Comparison of ENCODE assay signal across 8 cellular contexts in genomic region chr7:129210256-129210988, GRCh38. TPM values are rescaled to one million over a fixed set of nuclear protein-coding genes. Genes with fewer than 3 reads are reported as not detected.
DNase-seq lines count a peak whose midpoint lies in the region; ATAC-seq, FAIRE-seq and TF ChIP-seq lines count a peak whose summit lies in the region.

No MANE protein-coding gene starts in this region.

- in situ Hi-C loops in K562 (cut with MboI), result no loop called here

- no peak overlapping the region for H3K4me3 ChIP-seq in A673 (ENCODE audit: low read depth, low read length, poor library complexity, severe bottlenecking)
- H3K4me3 ChIP-seq in K562, result no peak overlapping the region

- ATAC-seq in K562, result peak; percentile 90

- no peak overlapping the region for H2AFZ ChIP-seq in K562 (ENCODE audit: low read depth, low read length)

- H3K79me2 ChIP-seq in K562 (ENCODE audit: control insufficient read depth, insufficient read depth, low read length), result no peaks in the 10 kb centered on the region

- H3K4me2 ChIP-seq in K562 (ENCODE audit: insufficient read depth, low read length), result peak overlapping the region; percentile 26; the same call in 1 of the 2 replicates

- no peak overlapping the region for H3K27ac ChIP-seq in A673 (ENCODE audit: low read depth, low read length, poor library complexity, severe bottlenecking)
- H3K27ac ChIP-seq in K562 (ENCODE audit: extremely low read depth, low read depth, low read length), result no peak overlapping the region

- WGBS in K562 (ENCODE audit: insufficient coverage, low coverage, missing lambda C conversion rate), result 12% methylated on average over 16 of the region's 16 CpGs

- no peaks in the 10 kb centered on the region for H3K9me3 ChIP-seq in A673 (ENCODE audit: low read depth, low read length, poor library complexity, severe bottlenecking)
- H3K9me3 ChIP-seq in K562 (replicated peaks; ENCODE audit: control insufficient read depth, insufficient read depth, low read depth, low read length), result no peaks in the 10 kb centered on the region

- intact Hi-C loops in A673 (cut with micrococcal nuclease; ENCODE audit: unreplicated experiment), result loop anchor here (1.0 to 10.0 kb wide), 3 partner anchors 46 to 783 kb away; no protein-coding TSS in a partner anchor
- intact Hi-C loops in K562 (cut with micrococcal nuclease), result loop anchor here (1.0 to 5.0 kb wide), 5 partner anchors 46 to 783 kb away; no protein-coding TSS in a partner anchor

- H3K36me3 ChIP-seq in A673 (ENCODE audit: insufficient read depth, low read length, poor library complexity, severe bottlenecking), result peaks cover 24% of the 10 kb centered on the region
- H3K36me3 ChIP-seq in K562 (ENCODE audit: control insufficient read depth, insufficient read depth, low read length), result no peaks in the 10 kb centered on the region

- BruUV-seq in A673 (replicated peaks; lab: Mats Ljungman, UMichigan) (no TSS peak), K562 (replicated peaks; lab: Mats Ljungman, UMichigan) (no TSS peak)

- peak; percentile 96 for FAIRE-seq in GM12892 (lab: Jason Lieb, UNC)
- FAIRE-seq in K562 (lab: Jason Lieb, UNC), result peak; percentile 93

- no peak for TF ChIP-seq POLR2A in GM12892 (IDR thresholded peaks at IDR 0.05; ENCODE audit: low read depth, low read length)
- no peak for TF ChIP-seq POLR2A in K562 (conservative IDR thresholded peaks at IDR 0.05)

- H3K27me3 ChIP-seq in A673 (replicated peaks; ENCODE audit: insufficient read depth, low read depth, low read length, poor library complexity), result no peaks in the 10 kb centered on the region
- peaks cover 52 to 75% of the 10 kb centered on the region in 2 experiments for H3K27me3 ChIP-seq in K562 (ENCODE audit: control insufficient read depth in 2 of 2, insufficient read depth in 2 of 2, low read length in 2 of 2)

- H3K4me1 ChIP-seq in A673 (ENCODE audit: insufficient read depth, low read length, poor library complexity, severe bottlenecking) (no peaks in the 10 kb centered on the region), K562 (replicated peaks in 1 of 2; ENCODE audit: control insufficient read depth in 2 of 2, insufficient read depth in 2 of 2, low read length in 2 of 2) (peaks cover 5 to 7% of the 10 kb centered on the region in 2 experiments; a peak in 3 of 5 replicates)

- H4K20me1 ChIP-seq in K562 (replicated peaks; ENCODE audit: control insufficient read depth, insufficient read depth, low read length), result peaks cover 15% of the 10 kb centered on the region

- H3K9ac ChIP-seq in K562 (ENCODE audit: insufficient read depth in 1 of 2, low read depth in 2 of 2, low read length in 2 of 2), result 0 out of 4 replicates have a peak overlapping the region, but pooled peaks of 1 of the 2 experiments have one; percentile 10

- no peaks in the 10 kb centered on the region for H3K9me1 ChIP-seq in K562 (ENCODE audit: control insufficient read depth, insufficient read depth, low read length)

- CTCF ChIA-PET in A673 (lab: Charles Lee), result interaction anchor here (0.5 to 2.1 kb wide), 2 partner anchors 47 to 80 kb away, joined by 8 to 12 read pairs; no protein-coding TSS in a partner anchor
- CTCF ChIA-PET in K562 (lab: Yijun Ruan, JAX; ENCODE audit: low intra/inter-chr PET ratio), result interaction anchor here (0.6 to 2.4 kb wide), 8 partner anchors 46 to 783 kb away, joined by 3 to 8 read pairs (median 4); no protein-coding TSS in a partner anchor

- POLR2A ChIA-PET in A673 (lab: Charles Lee; ENCODE audit: low non-redundant PET) (no interaction called here), K562 (lab: Yijun Ruan, JAX) (interaction anchor here (0.6 to 1.2 kb wide), 3 partner anchors 18 to 396 kb away, joined by 3 read pairs; no protein-coding TSS in a partner anchor)

- TF ChIP-seq EP300 in K562 (IDR thresholded peaks at IDR 0.05; ENCODE audit: low read length), result no peak

- peak; percentile 84 to 94 for TF ChIP-seq RAD21 in K562 (CRISPR knock-in tag; conservative IDR thresholded peaks at IDR 0.05 in 1 of 2, IDR thresholded peaks at IDR 0.05 in 1 of 2)

- TF ChIP-seq CTCF in A673 (conservative IDR thresholded peaks at IDR 0.05; ENCODE audit: low read depth, low read length) (peak; percentile 86), K562 (IDR thresholded peaks at IDR 0.05 in 2 of 3, conservative IDR thresholded peaks at IDR 0.05 in 1 of 3; ENCODE audit: insufficient read depth in 2 of 3, low read depth in 1 of 3, low read length in 3 of 3) (peak; percentile 93 to 94 (median 94))

- DNase-seq in A673 (ENCODE audit: low spot score), result peak; percentile 52
- peak; percentile 92 for DNase-seq in GM12892 (ENCODE audit: insufficient read length)
- DNase-seq in M059J (ENCODE audit: low read depth), result peak; percentile 48
- DNase-seq in UCSD-AML1 (lab: John Stamatoyannopoulos, UW; ENCODE audit: unreplicated experiment), result peak; percentile 48
- DNase-seq in K562 (ENCODE audit: extremely low read depth in 1 of 4, low spot score in 3 of 4), result peak; percentile 82 to 88 (median 86)
- peak; percentile 75 for DNase-seq in inferior parietal cortex (ENCODE audit: extremely low spot score)
- DNase-seq in stimulated activated CD4-positive, alpha-beta T cell treated with anti-CD3 and anti-CD28 coated beads, Interleukin-1b, Interleukin-23, amount 100 ng/mL, for 24 hours (ENCODE audit: low read depth in 4 of 4, low spot score in 1 of 4), result peak in 3 of 4 experiments; percentile 47 to 59 (median 52)
- no peak for DNase-seq in NCI-H1048 (lab: John Stamatoyannopoulos, UW)

TF ChIP-seq in K562, 482 proteins besides CTCF, POLR2A, EP300 and RAD21 (continues in another document):
- no peak for TF ChIP-seq ELF4 (CRISPR knock-in tag; IDR thresholded peaks at IDR 0.05)
- TF ChIP-seq ZNF140 (CRISPR knock-in tag; IDR thresholded peaks at IDR 0.05), result no peak
- TF ChIP-seq ELK1 (CRISPR knock-in tag; IDR thresholded peaks at IDR 0.05), result no peak

RNA-seq across cellular contexts. Expression of gene AHCYL2, which starts 14.4 kb away (rescaled TPM):
- total RNA-seq in A673 (2021), result 27.2 and 35.2 TPM in 2 replicates
- polyA plus RNA-seq in GM12892 (2012; ENCODE audit: missing spikeins), result 7.0 TPM
- 8.1 and 8.2 TPM in 2 replicates for total RNA-seq in M059J (2014; rRNA removed; shearing (Covaris generic))
- 11.5 and 16.6 TPM in 2 replicates for total RNA-seq in K562 (2011; cell fraction: chromatin; rRNA removed; ENCODE audit: low replicate concordance)
- total RNA-seq in K562 (2011; cell fraction: nucleolus; rRNA removed), result 3.7 and 4.3 TPM in 2 replicates
- 7.0 and 11.6 TPM in 2 replicates for total RNA-seq in K562 (2011; cell fraction: nucleoplasm; rRNA removed)
- 3.1 and 3.7 TPM in 2 replicates for total RNA-seq in K562 (2014; rRNA removed)
- total RNA-seq in K562 (2014; rRNA removed; fragmentation: Illumina TruSeq; extraction: Trizol), result 5.2 TPM in 2 replicates
- 5.5 and 6.8 TPM in 2 replicates for total RNA-seq in K562 (2015; rRNA removed; fragmentation: Illumina TruSeq; extraction: Trizol)
- total RNA-seq in K562 (2021), result 5.2 and 5.5 TPM in 2 replicates
- polyA plus RNA-seq in K562 (2011; rRNA removed), result 10.5 and 10.8 TPM in 2 replicates
- polyA plus RNA-seq in K562 (2011; cell fraction: cytosol; rRNA removed), result 4.5 and 8.6 TPM in 2 replicates
- polyA plus RNA-seq in K562 (2011; cell fraction: nucleus; rRNA removed), result 10.3 and 13.9 TPM in 2 replicates
- 4.9 and 7.6 TPM in 2 replicates for polyA plus RNA-seq in K562 (2012)
- 4.8 and 6.2 TPM in 2 replicates for polyA plus RNA-seq in K562 (2014; fragmentation: Illumina TruSeq; extraction: Trizol)
- 1 to 10 TPM in 1 of 2 experiments, under 1 TPM in 1; 0.93 to 2.0 TPM for polyA plus RNA-seq in K562 (2014; fragmentation: Nextera tagmentation; extraction: Ambion mirVana)
- polyA plus RNA-seq in K562 (2014; rRNA removed), result 4.3 and 5.6 TPM in 2 replicates
- polyA minus RNA-seq in K562 (2011; rRNA and poly(A)+ RNA removed), result 17.9 and 25.5 TPM in 2 replicates
- 5.7 and 7.6 TPM in 2 replicates for polyA minus RNA-seq in K562 (2011; cell fraction: cytosol; rRNA and poly(A)+ RNA removed)
- 3.4 and 8.2 TPM in 2 replicates for polyA minus RNA-seq in K562 (2011; cell fraction: nucleus; rRNA and poly(A)+ RNA removed)

RNA-seq across cellular contexts. Expression of gene SMO, which starts 22.0 kb away (rescaled TPM):
- total RNA-seq in A673 (2021), result 40.3 and 40.8 TPM in 2 replicates
- 4.5 TPM for polyA plus RNA-seq in GM12892 (2012; ENCODE audit: missing spikeins)
- total RNA-seq in M059J (2014; rRNA removed; shearing (Covaris generic)), result 0.64 and 3.1 TPM in 2 replicates
- total RNA-seq in K562 (2011; cell fraction: chromatin; rRNA removed; ENCODE audit: low replicate concordance), result 0.60 TPM in 1 of 2 replicates, not detected in the other
- 0.39 and 0.67 TPM in 2 replicates for total RNA-seq in K562 (2011; cell fraction: nucleolus; rRNA removed)
- 1.2 TPM in 1 of 2 replicates, not detected in the other for total RNA-seq in K562 (2011; cell fraction: nucleoplasm; rRNA removed)
- total RNA-seq in K562 (2014; rRNA removed), result 0.05 TPM in 1 of 2 replicates, not detected in the other
- not detected in 2 replicates for total RNA-seq in K562 (2014; rRNA removed; fragmentation: Illumina TruSeq; extraction: Trizol)
- not detected in 2 replicates for total RNA-seq in K562 (2015; rRNA removed; fragmentation: Illumina TruSeq; extraction: Trizol)
- 0.07 and 0.13 TPM in 2 replicates for total RNA-seq in K562 (2021)
- 0.10 and 0.11 TPM in 2 replicates for polyA plus RNA-seq in K562 (2011; rRNA removed)
- polyA plus RNA-seq in K562 (2011; cell fraction: cytosol; rRNA removed), result 0.10 and 0.24 TPM in 2 replicates
- polyA plus RNA-seq in K562 (2011; cell fraction: nucleus; rRNA removed), result 0.41 and 0.91 TPM in 2 replicates
- polyA plus RNA-seq in K562 (2012), result not detected in 2 replicates
- not detected in 2 replicates for polyA plus RNA-seq in K562 (2014; fragmentation: Illumina TruSeq; extraction: Trizol)
- not detected for polyA plus RNA-seq in K562 (2014; fragmentation: Nextera tagmentation; extraction: Ambion mirVana)
- 0.11 TPM in 1 of 2 replicates, not detected in the other for polyA plus RNA-seq in K562 (2014; rRNA removed)
- 0.07 and 0.24 TPM in 2 replicates for polyA minus RNA-seq in K562 (2011; rRNA and poly(A)+ RNA removed)
- not detected in 2 replicates for polyA minus RNA-seq in K562 (2011; cell fraction: cytosol; rRNA and poly(A)+ RNA removed)
- polyA minus RNA-seq in K562 (2011; cell fraction: nucleus; rRNA and poly(A)+ RNA removed), result 0.11 TPM in 1 of 2 replicates, not detected in the other

Comparison
In these comparisons a context has a peak if more than half of its experiments do, and no peak if none do; other contexts are left out.
1. RNA of gene SMO, which starts 22.0 kb away (total RNA-seq): 40.3 to 40.8 TPM in A673; 0.64 to 3.1 TPM in M059J and 0.05 to 1.2 TPM in K562; every median in the first group is over 10 times any median in the second.